Comparison of ENCODE assay signal across 22 cellular contexts in genomic region chr4:872241-872981, GRCh38. TPM values are rescaled to one million over a fixed set of nuclear protein-coding genes. Genes with fewer than 3 reads are reported as not detected.
"Had no signal": no experiment of that assay in that cellular context is flagged by ENCODE, and none has a peak within 500 bp of the region (broad histone marks: within the 10 kb centered on the region; RNA-seq: fewer than 3 reads in every experiment).

No MANE protein-coding gene starts in this region.

- H3K9me3 ChIP-seq: esophagus squamous epithelium, gastroesophageal sphincter, heart right ventricle, lower lobe of right lung, right lobe of liver, uterus had no signal

- H3K27ac Mint-ChIP-seq: activated CD4-positive, alpha-beta memory T cell treated with anti-CD3 and anti-CD28 coated beads, Interleukin-2, amount 10 ng/mL, durations not matched to agents 7 days and 5 days; activated naive CD8-positive, alpha-beta T cell treated with anti-CD3 and anti-CD28 coated beads, Interleukin-2, amount 10 ng/mL, durations not matched to agents 7 days and 5 days; endodermal cell had no signal

- H3K4me3 ChIP-seq: coronary artery, esophagus squamous epithelium, gastroesophageal sphincter, heart right ventricle, lower lobe of right lung, right lobe of liver, uterus had no signal

- H3K4me1 ChIP-seq: esophagus squamous epithelium, gastroesophageal sphincter, heart right ventricle, lower lobe of right lung, right lobe of liver, uterus had no signal

- H3K27me3 ChIP-seq: esophagus squamous epithelium, gastroesophageal sphincter, heart right ventricle, right lobe of liver, uterus had no signal

- H3K4me3 Mint-ChIP-seq: activated CD4-positive, alpha-beta memory T cell treated with anti-CD3 and anti-CD28 coated beads, Interleukin-2, amount 10 ng/mL, durations not matched to agents 7 days and 5 days; activated naive CD8-positive, alpha-beta T cell treated with anti-CD3 and anti-CD28 coated beads, Interleukin-2, amount 10 ng/mL, durations not matched to agents 7 days and 5 days; activated T-helper 17 cell treated with anti-CD3 and anti-CD28 coated beads, Interleukin-2, amount 50 U/mL, for 72 hours; endodermal cell; natural killer cell; stimulated activated effector memory CD8-positive, alpha-beta T cell treated with anti-CD3 and anti-CD28 coated beads, Interleukin-12 subunit alpha, Interleukin-12 subunit beta, amount 100 ng/mL, for 72 hours had no signal

- H3K27ac ChIP-seq: coronary artery, esophagus squamous epithelium, gastroesophageal sphincter, heart right ventricle, lower lobe of right lung, right lobe of liver, uterus had no signal

- ATAC-seq: activated T-helper 17 cell treated with anti-CD3 and anti-CD28 coated beads, Interleukin-2, amount 50 U/mL, for 72 hours; gastroesophageal sphincter; stimulated activated effector memory CD8-positive, alpha-beta T cell treated with anti-CD3 and anti-CD28 coated beads, Interleukin-12 subunit alpha, Interleukin-12 subunit beta, amount 100 ng/mL, for 72 hours had no signal

- H3K9me3 Mint-ChIP-seq: activated naive CD8-positive, alpha-beta T cell treated with anti-CD3 and anti-CD28 coated beads, Interleukin-2, amount 10 ng/mL, durations not matched to agents 7 days and 5 days; activated T-helper 17 cell treated with anti-CD3 and anti-CD28 coated beads, Interleukin-2, amount 50 U/mL, for 72 hours; endodermal cell; natural killer cell; stimulated activated effector memory CD8-positive, alpha-beta T cell treated with anti-CD3 and anti-CD28 coated beads, Interleukin-12 subunit alpha, Interleukin-12 subunit beta, amount 100 ng/mL, for 72 hours had no signal

- DNase-seq: activated CD4-positive, alpha-beta memory T cell treated with anti-CD3 and anti-CD28 coated beads, Interleukin-2, amount 10 ng/mL, durations not matched to agents 7 days and 5 days; activated CD4-positive, alpha-beta T cell treated with anti-CD3 and anti-CD28 coated beads for 48 hours; activated naive CD4-positive, alpha-beta T cell; activated naive CD8-positive, alpha-beta T cell treated with anti-CD3 and anti-CD28 coated beads, Interleukin-2, amount 10 ng/mL, durations not matched to agents 7 days and 5 days; cerebellar nuclear complex; endodermal cell; esophagus squamous epithelium; heart right ventricle; islet precursor cell; left cardiac atrium; lower lobe of right lung; natural killer cell; right lobe of liver; small intestine; stimulated activated CD4-positive, alpha-beta T cell treated with anti-CD3 and anti-CD28 coated beads, Interleukin-2, amount 100 ng/mL, for 24 hours; trophoblast cell; uterus had no signal

- H3K27me3 Mint-ChIP-seq: activated CD4-positive, alpha-beta memory T cell treated with anti-CD3 and anti-CD28 coated beads, Interleukin-2, amount 10 ng/mL, durations not matched to agents 7 days and 5 days; activated naive CD8-positive, alpha-beta T cell treated with anti-CD3 and anti-CD28 coated beads, Interleukin-2, amount 10 ng/mL, durations not matched to agents 7 days and 5 days; activated T-helper 17 cell treated with anti-CD3 and anti-CD28 coated beads, Interleukin-2, amount 50 U/mL, for 72 hours had no signal

- H3K4me1 Mint-ChIP-seq: activated naive CD8-positive, alpha-beta T cell treated with anti-CD3 and anti-CD28 coated beads, Interleukin-2, amount 10 ng/mL, durations not matched to agents 7 days and 5 days; endodermal cell had no signal

- H3K36me3 ChIP-seq: uterus had no signal

RNA-seq across cellular contexts. Expression of gene CPLX1, which starts 46.5 kb away (rescaled TPM):
- total RNA-seq: natural killer cell, osteocyte had no signal
